Comparison of ENCODE assay signal across 28 cellular contexts in the genomic region with DNA sequence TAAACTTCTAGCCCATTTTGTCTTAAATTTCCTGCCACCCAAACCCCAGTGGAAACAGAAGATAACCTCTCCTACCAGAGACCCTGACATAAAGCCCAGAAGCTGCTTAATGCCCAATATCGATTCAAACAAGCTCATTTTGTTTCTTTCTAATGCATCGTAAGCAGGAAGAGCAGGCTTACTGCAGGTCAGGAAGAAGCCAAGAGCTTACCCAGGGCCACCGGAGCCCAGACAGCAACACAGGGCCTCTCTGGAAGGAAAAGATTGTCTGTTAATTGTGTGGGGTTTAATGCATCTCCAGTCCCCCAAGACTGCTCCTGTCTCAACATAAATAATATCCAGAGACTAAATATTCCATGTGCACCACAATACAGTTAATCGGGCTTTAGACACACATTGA.
"Had no signal": no experiment of that assay in that cellular context is flagged by ENCODE, and none has a peak within 500 bp of the region (broad histone marks: within the 10 kb centered on the region; RNA-seq: fewer than 3 reads in every experiment).

No MANE protein-coding gene starts in this region.

- H3K27ac ChIP-seq: left ventricle myocardium inferior, ovary, prostate gland, skin epidermis, spleen, stomach, testis, thyroid gland, transverse colon, upper lobe of left lung, vagina had no signal

- H3K27ac Mint-ChIP-seq: immature natural killer cell; mesothelial cell of epicardium; naive B cell; natural killer cell; nephron progenitor cell; stimulated activated naive B cell treated with anti-CD40 and anti-IgM and Interleukin-4, amounts not matched to agents 10 μg/mL and 1 μg/mL and 100 μg/mL, for 72 hours had no signal

- ATAC-seq: natural killer cell; right cardiac atrium; sciatic nerve; stimulated activated naive B cell treated with anti-CD40 and anti-IgM and Interleukin-4, amounts not matched to agents 10 μg/mL and 1 μg/mL and 100 μg/mL, for 72 hours; stimulated activated naive CD8-positive, alpha-beta T cell treated with anti-CD3 and anti-CD28 coated beads, Interleukin-15, Interleukin-2, amounts not matched to agents 100 U/mL and 50 U/mL, for 24 hours had no signal

- H3K9me3 ChIP-seq: left ventricle myocardium inferior, ovary, prostate gland, spleen, stomach, testis, thyroid gland, transverse colon, upper lobe of left lung, vagina had no signal

- H3K9me3 Mint-ChIP-seq: naive B cell; natural killer cell; nephron progenitor cell; stimulated activated naive B cell treated with anti-CD40 and anti-IgM and Interleukin-4, amounts not matched to agents 10 μg/mL and 1 μg/mL and 100 μg/mL, for 72 hours had no signal

- H3K27me3 ChIP-seq: ovary, spleen, stomach, testis, thyroid gland, transverse colon, upper lobe of left lung, vagina had no signal

- H3K4me1 ChIP-seq: prostate gland, spleen, stomach, testis, thyroid gland, vagina had no signal

- H3K36me3 ChIP-seq: left ventricle myocardium inferior, ovary, prostate gland, spleen, stomach, thyroid gland, transverse colon, upper lobe of left lung, vagina had no signal

- H3K36me3 Mint-ChIP-seq: immature natural killer cell; mesothelial cell of epicardium; naive B cell; natural killer cell; stimulated activated naive B cell treated with anti-CD40 and anti-IgM and Interleukin-4, amounts not matched to agents 10 μg/mL and 1 μg/mL and 100 μg/mL, for 72 hours had no signal

- H3K4me3 ChIP-seq: left ventricle myocardium inferior, lung, ovary, prostate gland, skin epidermis, spleen, stomach, testis, thyroid gland, transverse colon, upper lobe of left lung, vagina had no signal

- DNase-seq: hypothalamus; immature natural killer cell; islet precursor cell; left ventricle myocardium inferior; mesendoderm; naive B cell; natural killer cell; nephron progenitor cell; ovary; retina; right cardiac atrium; spleen; stimulated activated CD4-positive, alpha-beta T cell treated with anti-CD3 and anti-CD28 coated beads, Interleukin-1b, Interleukin-23, amount 100 ng/mL, for 48 hours; stimulated activated CD4-positive, alpha-beta T cell treated with anti-CD3 and anti-CD28 coated beads, Interleukin-2, amount 100 ng/mL, for 48 hours; stimulated activated CD4-positive, alpha-beta T cell treated with anti-CD3 and anti-CD28 coated beads, Interleukin-4, amount 100 ng/mL, for 4 hours; stimulated activated naive B cell treated with anti-CD40 and anti-IgM and Interleukin-4, amounts not matched to agents 10 μg/mL and 1 μg/mL and 100 μg/mL, for 72 hours; stimulated activated naive CD8-positive, alpha-beta T cell treated with anti-CD3 and anti-CD28 coated beads, Interleukin-15, Interleukin-2, amounts not matched to agents 100 U/mL and 50 U/mL, for 24 hours; stomach; testis; thyroid gland; transverse colon; upper lobe of left lung had no signal

- H3K4me1 Mint-ChIP-seq: immature natural killer cell; naive B cell; natural killer cell; stimulated activated naive B cell treated with anti-CD40 and anti-IgM and Interleukin-4, amounts not matched to agents 10 μg/mL and 1 μg/mL and 100 μg/mL, for 72 hours had no signal

- H3K4me3 Mint-ChIP-seq: immature natural killer cell; mesothelial cell of epicardium; naive B cell; natural killer cell; nephron progenitor cell; stimulated activated naive B cell treated with anti-CD40 and anti-IgM and Interleukin-4, amounts not matched to agents 10 μg/mL and 1 μg/mL and 100 μg/mL, for 72 hours had no signal
